ENCODE assay signal across 35 cellular contexts in genomic region chr17:58119491-58119890, GRCh38. TPM values are rescaled to one million over a fixed set of nuclear protein-coding genes. Genes with fewer than 3 reads are reported as not detected.
"Had no signal": no experiment of that assay in that cellular context is flagged by ENCODE, and none has a peak within 500 bp of the region (broad histone marks: within the 10 kb centered on the region; RNA-seq: fewer than 3 reads in every experiment).

No MANE protein-coding gene starts in this region.

- H3K4me2 ChIP-seq: KMS-11 had no signal

- H3K4me3 ChIP-seq: MG63 had no signal

- DNase-seq: NCI-H1048, NCI-H1092, NCI-H1092 treated with DMSO at 0.1 percent for 48 hours, NCI-H1105, NCI-H1105 treated with DMSO at 0.1 percent for 48 hours, NCI-H1417, NCI-H1417 treated with DMSO at 0.1 percent for 48 hours, NCI-H1436, NCI-H1436 treated with DMSO at 0.1 percent for 48 hours, NCI-H146, NCI-H1694, NCI-H1694 treated with DMSO at 0.1 percent for 48 hours, NCI-H187, NCI-H187 treated with DMSO at 0.1 percent for 48 hours, NCI-H1930, NCI-H2029, NCI-H2029 treated with DMSO at 0.1 percent for 48 hours, NCI-H2081, NCI-H2081 treated with DMSO at 0.1 percent for 48 hours, NCI-H2107, NCI-H2171, NCI-H2171 treated with DMSO at 0.1 percent for 48 hours, NCI-H2227 treated with DMSO at 0.1 percent for 48 hours, NCI-H345, NCI-H446, NCI-H446 treated with DMSO at 0.1 percent for 48 hours, NCI-H510A, NCI-H510A treated with DMSO at 0.1 percent for 48 hours, NCI-H524 had no signal

- H3K36me3 ChIP-seq: MG63 had no signal

- H3K9me3 ChIP-seq: MG63 had no signal

- H3K27ac ChIP-seq: KMS-11 had no signal

- H3K9ac ChIP-seq: KMS-11 had no signal

RNA-seq across cellular contexts. Expression of gene OR4D1, which starts 28.7 kb away (rescaled TPM):
- total RNA-seq: LHCN-M2, M059J, MCF 10A, NCI-H460 had no signal

RNA-seq across cellular contexts. Expression of gene OR4D2, which starts 47.3 kb away (rescaled TPM):
- total RNA-seq: LHCN-M2, M059J, MCF 10A, NCI-H460 had no signal
